Comparison of ENCODE assay signal across 18 cellular contexts in genomic region chr6:85496009-85496579, GRCh38.
"Had no signal": no experiment of that assay in that cellular context is flagged by ENCODE, and none has a peak within 500 bp of the region (broad histone marks: within the 10 kb centered on the region; RNA-seq: fewer than 3 reads in every experiment).

No MANE protein-coding gene starts in this region.

- H3K9me3 Mint-ChIP-seq: natural killer cell had no signal

- H3K4me1 Mint-ChIP-seq: stimulated activated memory B cell treated with anti-CD40 and anti-IgM and Interleukin-4, amounts not matched to agents 10 μg/mL and 1 μg/mL and 100 μg/mL, for 72 hours had no signal

- H3K27ac Mint-ChIP-seq: activated naive CD4-positive, alpha-beta T cell treated with anti-CD3 and anti-CD28 coated beads for 36 hours; activated naive CD8-positive, alpha-beta T cell treated with anti-CD3 and anti-CD28 coated beads, Interleukin-2, amount 10 ng/mL, durations not matched to agents 7 days and 5 days; mesothelial cell of epicardium; natural killer cell; stimulated activated memory B cell treated with anti-CD40 and anti-IgM and Interleukin-4, amounts not matched to agents 10 μg/mL and 1 μg/mL and 100 μg/mL, for 72 hours; T-cell; T-helper 2 cell treated with Interferon-gamma antibody and Interleukin-4, amounts not matched to agents 5 μg/mL and 100 μg/mL, for 36 hours had no signal

- DNase-seq: activated CD4-positive, alpha-beta T cell treated with anti-CD3 and anti-CD28 coated beads, Interleukin-2, amount 50 U/mL, for 48 hours; activated CD4-positive, CD25-positive, alpha-beta regulatory T cell treated with anti-CD3 and anti-CD28 coated beads, Interleukin-2, amount 50 U/mL, for 72 hours; activated effector memory CD4-positive, alpha-beta T cell treated with Interleukin-2 at 50 U/mL for 16 hours; activated naive CD4-positive, alpha-beta T cell treated with anti-CD3 and anti-CD28 coated beads for 36 hours; activated naive CD8-positive, alpha-beta T cell treated with anti-CD3 and anti-CD28 coated beads, Interleukin-2, amount 10 ng/mL, durations not matched to agents 7 days and 5 days; activated T-cell treated with anti-CD3 and anti-CD28 coated beads, Interleukin-2, amount 50 U/mL, for 4 hours; amniotic stem cell; natural killer cell; small intestine; stimulated activated CD4-positive, alpha-beta T cell treated with anti-CD3 and anti-CD28 coated beads, Interleukin-2, amount 100 ng/mL, for 24 hours; T-cell; WERI-Rb-1 had no signal

- H3K27me3 Mint-ChIP-seq: activated naive CD8-positive, alpha-beta T cell treated with anti-CD3 and anti-CD28 coated beads, Interleukin-2, amount 10 ng/mL, durations not matched to agents 7 days and 5 days; stimulated activated memory B cell treated with anti-CD40 and anti-IgM and Interleukin-4, amounts not matched to agents 10 μg/mL and 1 μg/mL and 100 μg/mL, for 72 hours; T-cell; type B pancreatic cell had no signal

- H3K36me3 Mint-ChIP-seq: natural killer cell had no signal

- H3K4me3 Mint-ChIP-seq: activated naive CD4-positive, alpha-beta T cell treated with anti-CD3 and anti-CD28 coated beads for 36 hours; activated naive CD8-positive, alpha-beta T cell treated with anti-CD3 and anti-CD28 coated beads, Interleukin-2, amount 10 ng/mL, durations not matched to agents 7 days and 5 days; activated T-cell treated with anti-CD3 and anti-CD28 coated beads, Interleukin-2, amount 50 U/mL, for 4 hours; mesothelial cell of epicardium; natural killer cell; stimulated activated memory B cell treated with anti-CD40 and anti-IgM and Interleukin-4, amounts not matched to agents 10 μg/mL and 1 μg/mL and 100 μg/mL, for 72 hours; T-cell; T-helper 2 cell treated with Interferon-gamma antibody and Interleukin-4, amounts not matched to agents 5 μg/mL and 100 μg/mL, for 36 hours; type B pancreatic cell had no signal

- ATAC-seq: left lobe of liver; natural killer cell; sciatic nerve; stimulated activated memory B cell treated with anti-CD40 and anti-IgM and Interleukin-4, amounts not matched to agents 10 μg/mL and 1 μg/mL and 100 μg/mL, for 72 hours; T-cell had no signal
